ENCODE assay signal across 15 cellular contexts in the genomic region with DNA sequence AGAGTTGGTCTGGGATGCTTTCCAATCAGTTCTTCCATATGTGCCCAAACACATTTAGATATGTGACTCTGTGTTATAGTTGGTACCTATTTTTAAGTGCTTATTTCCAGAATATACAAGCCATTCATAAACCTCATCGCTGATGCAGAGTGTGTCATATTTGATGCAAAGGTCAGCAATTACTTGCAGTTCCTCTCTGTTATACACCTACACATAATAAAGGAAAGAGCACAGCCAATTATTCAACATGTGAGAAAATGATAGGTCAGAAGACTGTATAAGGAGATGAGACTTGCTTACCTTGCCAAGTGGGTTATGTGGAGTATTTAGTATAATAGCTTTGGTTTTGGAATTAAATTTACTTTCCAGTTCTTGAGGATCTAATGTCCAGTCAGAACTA. TPM values are rescaled to one million over a fixed set of nuclear protein-coding genes. Genes with fewer than 3 reads are reported as not detected.
DNase-seq lines count a peak whose midpoint lies in the region; ATAC-seq, FAIRE-seq and TF ChIP-seq lines count a peak whose summit lies in the region.
"Had no signal": no experiment of that assay in that cellular context is flagged by ENCODE, and none has a peak within 500 bp of the region (broad histone marks: within the 10 kb centered on the region; RNA-seq: fewer than 3 reads in every experiment).

No MANE protein-coding gene starts in this region.

- H3K36me3 ChIP-seq in IMR-90 (ENCODE audit: control insufficient read depth, insufficient read depth, low read length): peaks cover 17% of the 10 kb centered on the region
- peaks cover 7% of the 10 kb centered on the region for H3K36me3 ChIP-seq in bronchial epithelial cell (ENCODE audit: control insufficient read depth, insufficient read depth, low read length)
- peaks cover 27% of the 10 kb centered on the region for H3K36me3 ChIP-seq in WERI-Rb-1

- H3K27ac ChIP-seq in IMR-90 (ENCODE audit: insufficient read depth, low read length) (no peak overlapping the region), WERI-Rb-1 (no peak overlapping the region)
- H3K27ac ChIP-seq: BLaER1 treated with 17β-estradiol and CSF1 and Interleukin-3, amounts not matched to agents 10 nM and 100 nM had no signal

- H3K27me3 ChIP-seq in IMR-90 (ENCODE audit: control insufficient read depth, insufficient read depth, low read length): no peaks in the 10 kb centered on the region
- no peaks in the 10 kb centered on the region for H3K27me3 ChIP-seq in bronchial epithelial cell (ENCODE audit: control insufficient read depth, insufficient read depth, low read length)
- H3K27me3 ChIP-seq in WERI-Rb-1 (ENCODE audit: insufficient read depth, low read depth, severe bottlenecking): no peaks in the 10 kb centered on the region
- H3K27me3 ChIP-seq: BLaER1 treated with 17β-estradiol and CSF1 and Interleukin-3, amounts not matched to agents 10 nM and 100 nM had no signal

- H3K9me3 ChIP-seq in IMR-90 (ENCODE audit: control insufficient read depth, insufficient read depth, low read length) (no peaks in the 10 kb centered on the region), WERI-Rb-1 (ENCODE audit: severe bottlenecking) (no peaks in the 10 kb centered on the region)
- H3K9me3 ChIP-seq: BLaER1 treated with 17β-estradiol and CSF1 and Interleukin-3, amounts not matched to agents 10 nM and 100 nM had no signal

- no CpG with 5 or more reads among the region's 1 CpG for WGBS in IMR-90 (ENCODE audit: extremely low coverage in 2 of 2, insufficient read length in 1 of 2), 2 experiments

- H3K9me3 Mint-ChIP-seq in activated CD8-positive, alpha-beta T cell treated with anti-CD3 and anti-CD28 coated beads for 36 hours: no peaks in the 10 kb centered on the region
- no peaks in the 10 kb centered on the region for H3K9me3 Mint-ChIP-seq in activated CD8-positive, alpha-beta T cell treated with anti-CD3 and anti-CD28 coated beads, Interleukin-2, amount 10 ng/mL, durations not matched to agents 7 days and 5 days (ENCODE audit: insufficient read depth)
- no peaks in the 10 kb centered on the region for H3K9me3 Mint-ChIP-seq in stimulated activated naive B cell treated with anti-CD40 and anti-IgM and Interleukin-4, amounts not matched to agents 10 μg/mL and 1 μg/mL and 100 μg/mL, for 72 hours
- no peaks in the 10 kb centered on the region for H3K9me3 Mint-ChIP-seq in activated T-cell treated with anti-CD3 and anti-CD28 coated beads, Interleukin-2, amount 50 U/mL, for 4 hours
- H3K9me3 Mint-ChIP-seq: CD4-positive, CD25-positive, alpha-beta regulatory T cell; H9 had no signal

- CTCF ChIA-PET in activated CD8-positive, alpha-beta T cell treated with anti-CD3 and anti-CD28 coated beads for 36 hours (lab: Charles Lee): interaction anchor here (6.5 kb wide), 1 partner anchor 12 kb away, joined by 22 read pairs; no protein-coding TSS in a partner anchor
- CTCF ChIA-PET in activated CD8-positive, alpha-beta T cell treated with anti-CD3 and anti-CD28 coated beads, Interleukin-2, amount 10 ng/mL, durations not matched to agents 7 days and 5 days (lab: Charles Lee): interaction anchor here (1.1 to 1.4 kb wide), 2 partner anchors 10 to 13 kb away, joined by 3 to 4 read pairs; no protein-coding TSS in a partner anchor
- CTCF ChIA-PET in IMR-90 (lab: Yijun Ruan, JAX): interaction anchor here (0.6 kb wide), 1 partner anchor 225 kb away, joined by 6 read pairs; no protein-coding TSS in a partner anchor

- H3K4me1 Mint-ChIP-seq in activated CD8-positive, alpha-beta T cell treated with anti-CD3 and anti-CD28 coated beads for 36 hours (ENCODE audit: low read depth): peaks cover 2% of the 10 kb centered on the region
- H3K4me1 Mint-ChIP-seq in activated CD8-positive, alpha-beta T cell treated with anti-CD3 and anti-CD28 coated beads, Interleukin-2, amount 10 ng/mL, durations not matched to agents 7 days and 5 days (ENCODE audit: low read depth): no peaks in the 10 kb centered on the region
- H3K4me1 Mint-ChIP-seq in stimulated activated naive B cell treated with anti-CD40 and anti-IgM and Interleukin-4, amounts not matched to agents 10 μg/mL and 1 μg/mL and 100 μg/mL, for 72 hours: peaks cover 3 to 16% of the 10 kb centered on the region in 2 donors
- H3K4me1 Mint-ChIP-seq in activated T-cell treated with anti-CD3 and anti-CD28 coated beads, Interleukin-2, amount 50 U/mL, for 4 hours (ENCODE audit: low read depth): peaks cover 5% of the 10 kb centered on the region
- H3K4me1 Mint-ChIP-seq: H9 had no signal

- dilution Hi-C loops in IMR-90 (cut with HindIII; ENCODE audit: low sequenced_read_pairs, unreplicated experiment): no loop called here

- no peak overlapping the region for H3K4ac ChIP-seq in IMR-90 (ENCODE audit: low read depth, low read length)

- no peak for TF ChIP-seq POLR2A in IMR-90 (IDR thresholded peaks at IDR 0.05; ENCODE audit: low read depth, low read length)

- in situ Hi-C loops in IMR-90 (cut with MboI; ENCODE audit: low sequenced_read_pairs): no loop called here

- TF ChIP-seq CTCF in activated CD8-positive, alpha-beta T cell treated with anti-CD3 and anti-CD28 coated beads for 36 hours (IDR thresholded peaks at IDR 0.05): no peak
- TF ChIP-seq CTCF in IMR-90 (conservative IDR thresholded peaks at IDR 0.05; ENCODE audit: low read depth, low read length) (no peak), bronchial epithelial cell (IDR thresholded peaks at IDR 0.05; ENCODE audit: insufficient read depth, low read length, severe bottlenecking) (no peak), WERI-Rb-1 (IDR thresholded peaks at IDR 0.05; ENCODE audit: low read depth, low read length) (no peak)

- no peak overlapping the region for H3K14ac ChIP-seq in IMR-90 (replicated peaks; ENCODE audit: low read depth, low read length)

- TF ChIP-seq RAD21 in IMR-90 (IDR thresholded peaks at IDR 0.05; ENCODE audit: low read length): no peak

- ATAC-seq in activated CD8-positive, alpha-beta T cell treated with anti-CD3 and anti-CD28 coated beads for 36 hours: peak; percentile 62
- no peak for ATAC-seq in activated CD8-positive, alpha-beta T cell treated with anti-CD3 and anti-CD28 coated beads, Interleukin-2, amount 10 ng/mL, durations not matched to agents 7 days and 5 days
- no peak for ATAC-seq in IMR-90 (ENCODE audit: low read depth)
- peak; percentile 84 to 90 for ATAC-seq in stimulated activated naive B cell treated with anti-CD40 and anti-IgM and Interleukin-4, amounts not matched to agents 10 μg/mL and 1 μg/mL and 100 μg/mL, for 72 hours (replicated peaks)
- no peak for ATAC-seq in activated T-cell treated with anti-CD3 and anti-CD28 coated beads, Interleukin-2, amount 50 U/mL, for 4 hours

- no peak overlapping the region for H2BK120ac ChIP-seq in IMR-90 (ENCODE audit: low read depth, low read length)

- no peak overlapping the region for H3K4me2 ChIP-seq in IMR-90 (ENCODE audit: low read depth, low read length)
- H3K4me2 ChIP-seq: BLaER1 treated with 17β-estradiol and CSF1 and Interleukin-3, amounts not matched to agents 10 nM and 100 nM had no signal

- H2BK15ac ChIP-seq in IMR-90 (ENCODE audit: low read depth, low read length): no peak overlapping the region

- H3K36me3 Mint-ChIP-seq in activated CD8-positive, alpha-beta T cell treated with anti-CD3 and anti-CD28 coated beads for 36 hours (ENCODE audit: low read depth): peaks cover 42% of the 10 kb centered on the region
- H3K36me3 Mint-ChIP-seq in activated CD8-positive, alpha-beta T cell treated with anti-CD3 and anti-CD28 coated beads, Interleukin-2, amount 10 ng/mL, durations not matched to agents 7 days and 5 days (ENCODE audit: low read depth): peaks cover 52% of the 10 kb centered on the region
- H3K36me3 Mint-ChIP-seq in stimulated activated naive B cell treated with anti-CD40 and anti-IgM and Interleukin-4, amounts not matched to agents 10 μg/mL and 1 μg/mL and 100 μg/mL, for 72 hours: peaks cover 35 to 58% of the 10 kb centered on the region in 2 donors
- peaks cover 50% of the 10 kb centered on the region for H3K36me3 Mint-ChIP-seq in activated T-cell treated with anti-CD3 and anti-CD28 coated beads, Interleukin-2, amount 50 U/mL, for 4 hours (ENCODE audit: insufficient read depth)

- H2AFZ ChIP-seq in IMR-90 (replicated peaks; ENCODE audit: low read length, poor library complexity): no peak overlapping the region

- H2AK9ac ChIP-seq in IMR-90 (replicated peaks; ENCODE audit: low read depth, low read length, poor library complexity): no peak overlapping the region

- no TSS peak for BruUV-seq in IMR-90 (replicated peaks; lab: Mats Ljungman, UMichigan)

- no peak overlapping the region for H4K5ac ChIP-seq in IMR-90 (ENCODE audit: low read depth, low read length)

- H4K8ac ChIP-seq in IMR-90 (ENCODE audit: low read depth in 2 of 2, low read length in 2 of 2): no peak overlapping the region

- no peak overlapping the region for H2AK5ac ChIP-seq in IMR-90 (ENCODE audit: low read depth, low read length)

- no peak overlapping the region for H3K4me3 Mint-ChIP-seq in activated CD8-positive, alpha-beta T cell treated with anti-CD3 and anti-CD28 coated beads for 36 hours
- no peak overlapping the region for H3K4me3 Mint-ChIP-seq in activated CD8-positive, alpha-beta T cell treated with anti-CD3 and anti-CD28 coated beads, Interleukin-2, amount 10 ng/mL, durations not matched to agents 7 days and 5 days
- H3K4me3 Mint-ChIP-seq in stimulated activated naive B cell treated with anti-CD40 and anti-IgM and Interleukin-4, amounts not matched to agents 10 μg/mL and 1 μg/mL and 100 μg/mL, for 72 hours: no peak overlapping the region
- no peak overlapping the region for H3K4me3 Mint-ChIP-seq in activated T-cell treated with anti-CD3 and anti-CD28 coated beads, Interleukin-2, amount 50 U/mL, for 4 hours
- H3K4me3 Mint-ChIP-seq: CD4-positive, CD25-positive, alpha-beta regulatory T cell; H9 had no signal

- H3K18ac ChIP-seq in IMR-90 (ENCODE audit: low read depth, low read length): no peak overlapping the region

- H3K9ac ChIP-seq in IMR-90 (ENCODE audit: low read depth, low read length): no peak overlapping the region
- H3K9ac ChIP-seq: BLaER1 treated with 17β-estradiol and CSF1 and Interleukin-3, amounts not matched to agents 10 nM and 100 nM had no signal

- no peaks in the 10 kb centered on the region for H3K4me1 ChIP-seq in IMR-90 (ENCODE audit: control insufficient read depth, insufficient read depth, low read length)
- H3K4me1 ChIP-seq: BLaER1 treated with 17β-estradiol and CSF1 and Interleukin-3, amounts not matched to agents 10 nM and 100 nM had no signal

- H3K27me3 Mint-ChIP-seq in activated CD8-positive, alpha-beta T cell treated with anti-CD3 and anti-CD28 coated beads for 36 hours: no peaks in the 10 kb centered on the region
- H3K27me3 Mint-ChIP-seq in activated CD8-positive, alpha-beta T cell treated with anti-CD3 and anti-CD28 coated beads, Interleukin-2, amount 10 ng/mL, durations not matched to agents 7 days and 5 days (ENCODE audit: low read depth): no peaks in the 10 kb centered on the region
- H3K27me3 Mint-ChIP-seq in stimulated activated naive B cell treated with anti-CD40 and anti-IgM and Interleukin-4, amounts not matched to agents 10 μg/mL and 1 μg/mL and 100 μg/mL, for 72 hours: no peaks in the 10 kb centered on the region
- no peaks in the 10 kb centered on the region for H3K27me3 Mint-ChIP-seq in activated T-cell treated with anti-CD3 and anti-CD28 coated beads, Interleukin-2, amount 50 U/mL, for 4 hours (ENCODE audit: low read depth)
- H3K27me3 Mint-ChIP-seq: CD4-positive, CD25-positive, alpha-beta regulatory T cell had no signal

- H4K20me1 ChIP-seq in IMR-90 (ENCODE audit: insufficient read depth, low read length): no peaks in the 10 kb centered on the region
- H4K20me1 ChIP-seq: BLaER1 treated with 17β-estradiol and CSF1 and Interleukin-3, amounts not matched to agents 10 nM and 100 nM had no signal

- FAIRE-seq in bronchial epithelial cell (lab: Jason Lieb, UNC): no peak

- H3K23ac ChIP-seq in IMR-90 (ENCODE audit: low read depth, low read length): no peak overlapping the region

- POLR2A ChIA-PET in activated CD8-positive, alpha-beta T cell treated with anti-CD3 and anti-CD28 coated beads for 36 hours (lab: Charles Lee): no interaction called here
- POLR2A ChIA-PET in activated CD8-positive, alpha-beta T cell treated with anti-CD3 and anti-CD28 coated beads, Interleukin-2, amount 10 ng/mL, durations not matched to agents 7 days and 5 days (lab: Charles Lee): no interaction called here
- POLR2A ChIA-PET in IMR-90 (lab: Charles Lee; ENCODE audit: unreplicated experiment): no interaction called here

- H3K79me1 ChIP-seq in IMR-90 (ENCODE audit: low read depth in 1 of 2, low read length in 2 of 2): no peaks in the 10 kb centered on the region

- H4K91ac ChIP-seq in IMR-90 (ENCODE audit: insufficient read depth, low read depth, low read length): no peak overlapping the region

- no peaks in the 10 kb centered on the region for H3K9me1 ChIP-seq in IMR-90 (ENCODE audit: insufficient read depth, low read length)

- no peak overlapping the region for H2BK20ac ChIP-seq in IMR-90 (ENCODE audit: low read depth, low read length)

- no peak overlapping the region for H3K27ac Mint-ChIP-seq in activated CD8-positive, alpha-beta T cell treated with anti-CD3 and anti-CD28 coated beads for 36 hours
- H3K27ac Mint-ChIP-seq in activated CD8-positive, alpha-beta T cell treated with anti-CD3 and anti-CD28 coated beads, Interleukin-2, amount 10 ng/mL, durations not matched to agents 7 days and 5 days: no peak overlapping the region
- H3K27ac Mint-ChIP-seq in stimulated activated naive B cell treated with anti-CD40 and anti-IgM and Interleukin-4, amounts not matched to agents 10 μg/mL and 1 μg/mL and 100 μg/mL, for 72 hours: no peak overlapping the region
- H3K27ac Mint-ChIP-seq: H9 had no signal

- no peak overlapping the region for H3K56ac ChIP-seq in IMR-90 (ENCODE audit: extremely low read depth, insufficient read depth, low read length)

- no peak overlapping the region for H3K4me3 ChIP-seq in IMR-90 (ENCODE audit: insufficient read depth, low read depth, low read length)
- no peak overlapping the region for H3K4me3 ChIP-seq in bronchial epithelial cell (ENCODE audit: low read depth, low read length)
- no peak overlapping the region for H3K4me3 ChIP-seq in WERI-Rb-1 (ENCODE audit: low read depth, low read length)
- H3K4me3 ChIP-seq: BLaER1 treated with 17β-estradiol and CSF1 and Interleukin-3, amounts not matched to agents 10 nM and 100 nM had no signal

- H2BK5ac ChIP-seq in IMR-90 (ENCODE audit: low read depth, low read length, poor library complexity, severe bottlenecking): no peak overlapping the region

- no peak for DNase-seq in activated CD8-positive, alpha-beta T cell treated with anti-CD3 and anti-CD28 coated beads for 36 hours
- DNase-seq in activated CD8-positive, alpha-beta T cell treated with anti-CD3 and anti-CD28 coated beads, Interleukin-2, amount 10 ng/mL, durations not matched to agents 7 days and 5 days: no peak
- DNase-seq in IMR-90 (no peak), bronchial epithelial cell (ENCODE audit: low read depth) (peak; percentile 34), WERI-Rb-1 (no peak)
- no peak for DNase-seq in stimulated activated naive B cell treated with anti-CD40 and anti-IgM and Interleukin-4, amounts not matched to agents 10 μg/mL and 1 μg/mL and 100 μg/mL, for 72 hours
- no peak for DNase-seq in activated T-cell treated with anti-CD3 and anti-CD28 coated beads, Interleukin-2, amount 50 U/mL, for 4 hours
- DNase-seq: 8988T; ACHN; CD4-positive, CD25-positive, alpha-beta regulatory T cell; DMS53; GF-D8; GOT3; H9 had no signal

- intact Hi-C loops in activated CD8-positive, alpha-beta T cell treated with anti-CD3 and anti-CD28 coated beads for 36 hours (cut with micrococcal nuclease): no loop called here
- intact Hi-C loops in IMR-90 (cut with micrococcal nuclease): no loop called here

RNA-seq across cellular contexts. Expression of a gene that starts 31.3 kb away (rescaled TPM):
- total RNA-seq in activated CD8-positive, alpha-beta T cell treated with anti-CD3 and anti-CD28 coated beads for 36 hours: 10 to 100 TPM; 39.4 to 46.6 TPM
- 10 to 100 TPM; 30.4 to 31.2 TPM for total RNA-seq in activated CD8-positive, alpha-beta T cell treated with anti-CD3 and anti-CD28 coated beads, Interleukin-2, amount 10 ng/mL, durations not matched to agents 7 days and 5 days
- total RNA-seq in IMR-90 (2012; rRNA removed) (20.4 and 34.2 TPM in 2 replicates), bronchial epithelial cell (20.2 and 25.5 TPM in 2 replicates)
- polyA plus RNA-seq in IMR-90 (2012; rRNA removed): 19.6 and 22.6 TPM in 2 replicates
- polyA plus RNA-seq in IMR-90 (2012; cell fraction: cytosol; rRNA removed): 2.9 and 3.7 TPM in 2 replicates
- 1.7 and 14.5 TPM in 2 replicates for polyA plus RNA-seq in IMR-90 (2012; cell fraction: nucleus; rRNA removed; ENCODE audit: low replicate concordance)
- 10 to 100 TPM; 21.1 to 23.6 (median 23.6) TPM for total RNA-seq in activated T-cell treated with anti-CD3 and anti-CD28 coated beads, Interleukin-2, amount 50 U/mL, for 4 hours

RNA-seq across cellular contexts. Expression of a gene that starts 31.3 kb away (rescaled TPM):
- 10 to 100 TPM; 19.6 to 20.8 TPM for total RNA-seq in activated CD8-positive, alpha-beta T cell treated with anti-CD3 and anti-CD28 coated beads for 36 hours
- total RNA-seq in activated CD8-positive, alpha-beta T cell treated with anti-CD3 and anti-CD28 coated beads, Interleukin-2, amount 10 ng/mL, durations not matched to agents 7 days and 5 days: 10 to 100 TPM; 17.4 to 20.3 TPM
- total RNA-seq in IMR-90 (2012; rRNA removed): 8.1 and 10.8 TPM in 2 replicates
- 2.8 and 3.5 TPM in 2 replicates for polyA plus RNA-seq in IMR-90 (2012; rRNA removed)
- polyA plus RNA-seq in IMR-90 (2012; cell fraction: cytosol; rRNA removed): 1.4 and 2.4 TPM in 2 replicates
- 0.64 and 3.7 TPM in 2 replicates for polyA plus RNA-seq in IMR-90 (2012; cell fraction: nucleus; rRNA removed; ENCODE audit: low replicate concordance)
- 9.7 and 14.2 TPM in 2 replicates for total RNA-seq in bronchial epithelial cell
- total RNA-seq in activated T-cell treated with anti-CD3 and anti-CD28 coated beads, Interleukin-2, amount 50 U/mL, for 4 hours: 10 to 100 TPM; 23.9 to 29.6 (median 25.8) TPM

Comparison
In these comparisons a context has a peak if more than half of its experiments do, and no peak if none do; other contexts are left out.
1. ATAC-seq: peak in activated CD8-positive, alpha-beta T cell treated with anti-CD3 and anti-CD28 coated beads for 36 hours (single experiment) and stimulated activated naive B cell treated with anti-CD40 and anti-IgM and Interleukin-4, amounts not matched to agents 10 μg/mL and 1 μg/mL and 100 μg/mL, for 72 hours (2 of 2); none in activated CD8-positive, alpha-beta T cell treated with anti-CD3 and anti-CD28 coated beads, Interleukin-2, amount 10 ng/mL, durations not matched to agents 7 days and 5 days (single experiment), IMR-90 (single experiment) and activated T-cell treated with anti-CD3 and anti-CD28 coated beads, Interleukin-2, amount 50 U/mL, for 4 hours (0 of 2).